Comparison of ENCODE assay signal across 1 cellular context in genomic region chr7:101241015-101241363, GRCh38.
A peak's percentile ranks its signal among the peaks of the same experiment; 100 is the strongest.
TF ChIP-seq lines count a peak whose summit lies in the region.

No MANE protein-coding gene starts in this region.

TF ChIP-seq in K562, 482 proteins besides CTCF, POLR2A, EP300 and RAD21:
- 0 out of 2 replicates have a peak, but pooled peaks have one; percentile 15 for TF ChIP-seq ZFP91 (CRISPR knock-in tag; IDR thresholded peaks at IDR 0.05)
- no peak for TF ChIP-seq BRD9 (IDR thresholded peaks at IDR 0.05; ENCODE audit: low read depth, partially characterized antibody)
